In genomic region chr1:206583461-206584264, GRCh38 we compare ENCODE assay signal across 8 cellular contexts. TPM values are rescaled to one million over a fixed set of nuclear protein-coding genes. Genes with fewer than 3 reads are reported as not detected.
DNase-seq lines count a peak whose midpoint lies in the region; ATAC-seq, FAIRE-seq and TF ChIP-seq lines count a peak whose summit lies in the region.

No MANE protein-coding gene starts in this region.

- H3K4me3 Mint-ChIP-seq in osteocyte (ENCODE audit: unreplicated experiment) = no peak overlapping the region

- TF ChIP-seq CTCF in D721Med (IDR thresholded peaks at IDR 0.05; ENCODE audit: insufficient read depth, missing control alignments) = peak; percentile 97
- TF ChIP-seq CTCF in foreskin fibroblast (IDR thresholded peaks at IDR 0.05; ENCODE audit: low read depth, low read length) = peak; percentile 95
- TF ChIP-seq CTCF in osteocyte (IDR thresholded peaks at IDR 0.05) = peak; percentile 90
- TF ChIP-seq CTCF in tibial nerve (IDR thresholded peaks at IDR 0.05) = peak; percentile 76 to 90 (median 88)

- peaks cover 6% of the 10 kb centered on the region for H3K4me1 Mint-ChIP-seq in osteocyte (ENCODE audit: unreplicated experiment)

- TF ChIP-seq POLR2A in tibial nerve (IDR thresholded peaks at IDR 0.05) = no peak

- H3K27me3 Mint-ChIP-seq in osteocyte (ENCODE audit: unreplicated experiment) = peaks cover 4% of the 10 kb centered on the region

- no peaks in the 10 kb centered on the region for H3K9me3 Mint-ChIP-seq in osteocyte (ENCODE audit: unreplicated experiment)

- H3K4me3 ChIP-seq in SJCRH30 (no peak overlapping the region), foreskin fibroblast (ENCODE audit: low read depth in 1 of 2, low read length in 2 of 2) (no peak overlapping the region), tibial nerve (no peak overlapping the region)

- H3K9me3 ChIP-seq in SJCRH30 (replicated peaks) (no peaks in the 10 kb centered on the region), tibial nerve (no peaks in the 10 kb centered on the region)

- ATAC-seq in HG03025 (IDR thresholded peaks at IDR 0.05; ENCODE audit: low FRiP score, unreplicated experiment) = no peak

- H3K27me3 ChIP-seq in SJCRH30 (no peaks in the 10 kb centered on the region), tibial nerve (no peaks in the 10 kb centered on the region)

- 51 to 56% methylated on average over 6 of the region's 6 CpGs for WGBS in tibial nerve, 2 donors

- H3K4me1 ChIP-seq in SJCRH30 (peaks cover 11% of the 10 kb centered on the region), tibial nerve (peaks cover 0 to 34% (median 14%) of the 10 kb centered on the region in 4 donors)

- DNase-seq in D721Med (ENCODE audit: insufficient read length, low spot score) = peak; percentile 78
- DNase-seq in KG1 (lab: John Stamatoyannopoulos, UW) = peak; percentile 40
- peak; percentile 82 to 93 for DNase-seq in SJCRH30
- DNase-seq in activated effector memory CD4-positive, alpha-beta T cell treated with anti-CD3 and anti-CD28 coated beads, Interleukin-2, amount 50 U/mL, for 16 hours = peak; percentile 94
- DNase-seq in foreskin fibroblast = peak; percentile 57 to 88
- peak; percentile 89 for DNase-seq in osteocyte (ENCODE audit: extremely low spot score, unreplicated experiment)
- peak; percentile 70 to 86 for DNase-seq in tibial nerve (ENCODE audit: low spot score in 2 of 2)

- H3K36me3 ChIP-seq in SJCRH30 = no peaks in the 10 kb centered on the region; the same call in 1 of the 2 replicates
- H3K36me3 ChIP-seq in tibial nerve = peaks cover 0 to 48% (median 9%) of the 10 kb centered on the region in 3 donors

- TF ChIP-seq EP300 in tibial nerve (IDR thresholded peaks at IDR 0.05) = peak in 1 of 2 donors; percentile 23

- H3K27ac Mint-ChIP-seq in osteocyte (ENCODE audit: unreplicated experiment) = no peak overlapping the region

- H3K27ac ChIP-seq in SJCRH30 (no peak overlapping the region), tibial nerve (peak overlapping the region in 1 of 4 donors; percentile 49)

- H3K36me3 Mint-ChIP-seq in osteocyte (ENCODE audit: unreplicated experiment) = peaks cover 5% of the 10 kb centered on the region

- no peak for FAIRE-seq in D721Med (lab: Jason Lieb, UNC)

RNA-seq across cellular contexts. Expression of gene EIF2D, which starts 28.6 kb away (rescaled TPM):
- total RNA-seq in SJCRH30 (2014; rRNA removed; shearing (Covaris generic)) = 36.7 and 39.6 TPM in 2 replicates
- total RNA-seq in osteocyte = 53.2 and 56.8 TPM in 2 replicates
- total RNA-seq in tibial nerve = 10 to 100 TPM; 42.0 to 78.4 (median 60.0) TPM

RNA-seq across cellular contexts. Expression of gene DYRK3, which starts 51.7 kb away (rescaled TPM):
- total RNA-seq in SJCRH30 (2014; rRNA removed; shearing (Covaris generic)) = 12.7 and 14.4 TPM in 2 replicates
- total RNA-seq in osteocyte = 1.7 and 2.1 TPM in 2 replicates
- 10 to 100 TPM in 1 of 4 donors, 1 to 10 TPM in 3; 5.4 to 12.7 (median 5.7) TPM for total RNA-seq in tibial nerve

Comparison
In these comparisons a context has a peak if more than half of its experiments do, and no peak if none do; other contexts are left out.
1. DNase-seq: peak in every context shown above with its lines; median percentile 94 in activated effector memory CD4-positive, alpha-beta T cell treated with anti-CD3 and anti-CD28 coated beads, Interleukin-2, amount 50 U/mL, for 16 hours; 89 in osteocyte; 88 in SJCRH30; 78 in D721Med; 78 in tibial nerve; 72 in foreskin fibroblast; 40 in KG1.